Comparison of ENCODE assay signal across 28 cellular contexts in genomic region chr12:32834122-32834521, GRCh38.
"Had no signal": no experiment of that assay in that cellular context is flagged by ENCODE, and none has a peak within 500 bp of the region (broad histone marks: within the 10 kb centered on the region; RNA-seq: fewer than 3 reads in every experiment).

No MANE protein-coding gene starts in this region.

- H3K4me3 ChIP-seq: lung, neural progenitor cell, psoas muscle, right lobe of liver, smooth muscle cell, tibial nerve, upper lobe of left lung, vagina had no signal

- H3K9ac ChIP-seq: neural progenitor cell, parathyroid adenoma had no signal

- H3K9me3 ChIP-seq: neutrophil, psoas muscle, right lobe of liver, tibial nerve, upper lobe of left lung, vagina had no signal

- H3K36me3 ChIP-seq: neural progenitor cell, upper lobe of left lung had no signal

- H3K4me1 ChIP-seq: parathyroid adenoma, right lobe of liver, tibial nerve, upper lobe of left lung, vagina had no signal

- H3K27ac ChIP-seq: neural progenitor cell, neutrophil, parathyroid adenoma, psoas muscle, right lobe of liver, tibial nerve, upper lobe of left lung, vagina had no signal

- H3K4me2 ChIP-seq: neural progenitor cell, smooth muscle cell had no signal

- H2AFZ ChIP-seq: neural progenitor cell, parathyroid adenoma had no signal

- H3K79me2 ChIP-seq: parathyroid adenoma had no signal

- H3K27me3 ChIP-seq: neural progenitor cell, neutrophil, right lobe of liver, tibial nerve, upper lobe of left lung, vagina had no signal

- H3K27ac Mint-ChIP-seq: immature natural killer cell; natural killer cell; neural progenitor cell; stimulated activated memory B cell treated with anti-CD40 and anti-IgM and Interleukin-4, amounts not matched to agents 10 μg/mL and 1 μg/mL and 100 μg/mL, for 72 hours; stimulated activated naive CD8-positive, alpha-beta T cell treated with anti-CD3 and anti-CD28 coated beads, Interleukin-15, amount 100 ng/mL, for 72 hours had no signal

- H3K4me1 Mint-ChIP-seq: immature natural killer cell; naive B cell; natural killer cell; nephron progenitor cell; neural progenitor cell; stimulated activated memory B cell treated with anti-CD40 and anti-IgM and Interleukin-4, amounts not matched to agents 10 μg/mL and 1 μg/mL and 100 μg/mL, for 72 hours; stimulated activated naive CD8-positive, alpha-beta T cell treated with anti-CD3 and anti-CD28 coated beads, Interleukin-15, amount 100 ng/mL, for 72 hours had no signal

- H3K4me3 Mint-ChIP-seq: immature natural killer cell; mesothelial cell of epicardium; naive B cell; natural killer cell; nephron progenitor cell; neural progenitor cell; stimulated activated memory B cell treated with anti-CD40 and anti-IgM and Interleukin-4, amounts not matched to agents 10 μg/mL and 1 μg/mL and 100 μg/mL, for 72 hours; stimulated activated naive CD8-positive, alpha-beta T cell treated with anti-CD3 and anti-CD28 coated beads, Interleukin-15, amount 100 ng/mL, for 72 hours had no signal

- H3K9me3 Mint-ChIP-seq: immature natural killer cell; natural killer cell; nephron progenitor cell; neural progenitor cell; stimulated activated naive CD8-positive, alpha-beta T cell treated with anti-CD3 and anti-CD28 coated beads, Interleukin-15, amount 100 ng/mL, for 72 hours had no signal

- H3K36me3 Mint-ChIP-seq: immature natural killer cell; naive B cell; natural killer cell; neural progenitor cell; stimulated activated memory B cell treated with anti-CD40 and anti-IgM and Interleukin-4, amounts not matched to agents 10 μg/mL and 1 μg/mL and 100 μg/mL, for 72 hours had no signal

- H3K27me3 Mint-ChIP-seq: naive B cell; stimulated activated memory B cell treated with anti-CD40 and anti-IgM and Interleukin-4, amounts not matched to agents 10 μg/mL and 1 μg/mL and 100 μg/mL, for 72 hours; stimulated activated naive CD8-positive, alpha-beta T cell treated with anti-CD3 and anti-CD28 coated beads, Interleukin-15, amount 100 ng/mL, for 72 hours had no signal

- DNase-seq: hippocampal formation; immature natural killer cell; kidney; mesendoderm; naive B cell; natural killer cell; nephron progenitor cell; occipital lobe; psoas muscle; right lobe of liver; stimulated activated CD4-positive, alpha-beta T cell treated with anti-CD3 and anti-CD28 coated beads, Interleukin-1b, Interleukin-23, amount 100 ng/mL, for 48 hours; stimulated activated CD4-positive, alpha-beta T cell treated with anti-CD3 and anti-CD28 coated beads, Interleukin-2, amount 100 ng/mL, for 48 hours; stimulated activated CD4-positive, alpha-beta T cell treated with anti-CD3 and anti-CD28 coated beads, Interleukin-4, amount 100 ng/mL, for 4 hours; stimulated activated CD8-positive, alpha-beta memory T cell treated with anti-CD3 and anti-CD28 coated beads, Interleukin-4, amount 100 ng/mL, for 48 hours; stimulated activated naive CD4-positive, alpha-beta T cell treated with Interleukin-2 at 50 U/mL for 16 hours; stimulated activated naive CD8-positive, alpha-beta T cell treated with anti-CD3 and anti-CD28 coated beads, Interleukin-15, amount 100 ng/mL, for 72 hours; substantia nigra; upper lobe of left lung had no signal

- ATAC-seq: left lobe of liver; natural killer cell; psoas muscle; right lobe of liver; stimulated activated memory B cell treated with anti-CD40 and anti-IgM and Interleukin-4, amounts not matched to agents 10 μg/mL and 1 μg/mL and 100 μg/mL, for 72 hours; stimulated activated naive CD8-positive, alpha-beta T cell treated with anti-CD3 and anti-CD28 coated beads, Interleukin-15, amount 100 ng/mL, for 72 hours had no signal
